9 cellular contexts compared by ENCODE assay signal in genomic region chr14:20782280-20782890, GRCh38. TPM values are rescaled to one million over a fixed set of nuclear protein-coding genes. Genes with fewer than 3 reads are reported as not detected.
A peak's percentile ranks its signal among the peaks of the same experiment; 100 is the strongest.
DNase-seq lines count a peak whose midpoint lies in the region; ATAC-seq, FAIRE-seq and TF ChIP-seq lines count a peak whose summit lies in the region.
"Had no signal": no experiment of that assay in that cellular context is flagged by ENCODE, and none has a peak within 500 bp of the region (broad histone marks: within the 10 kb centered on the region; RNA-seq: fewer than 3 reads in every experiment).

No MANE protein-coding gene starts in this region.

- WGBS in K562 (ENCODE audit: insufficient coverage, low coverage, missing lambda C conversion rate), result 57% methylated on average over 5 of the region's 5 CpGs

- BruUV-seq in K562 (replicated peaks; lab: Mats Ljungman, UMichigan), result no TSS peak

- DNase-seq in K562 (ENCODE audit: extremely low read depth in 1 of 4, low spot score in 3 of 4) (no peak), SHP77 treated with DMSO at 0.1 percent for 48 hours (lab: John Stamatoyannopoulos, UW) (no peak), AG20443 (ENCODE audit: low spot score) (no peak)
- no peak for DNase-seq in stimulated activated CD4-positive, alpha-beta T cell treated with anti-CD3 and anti-CD28 coated beads, Interleukin-4, amount 100 ng/mL, for 24 hours

- no peak for TF ChIP-seq EP300 in K562 (IDR thresholded peaks at IDR 0.05; ENCODE audit: low read length)

- CTCF ChIA-PET in K562 (lab: Yijun Ruan, JAX; ENCODE audit: low intra/inter-chr PET ratio), result no interaction called here

- no peak overlapping the region for H3K27ac ChIP-seq in K562 (ENCODE audit: extremely low read depth, low read depth, low read length)
- peak overlapping the region; percentile 89 for H3K27ac ChIP-seq in neutrophil
- H3K27ac ChIP-seq: SJSA1 had no signal

- H4K20me1 ChIP-seq in K562 (replicated peaks; ENCODE audit: control insufficient read depth, insufficient read depth, low read length), result no peaks in the 10 kb centered on the region

- H3K4me1 ChIP-seq in K562 (replicated peaks in 1 of 2; ENCODE audit: control insufficient read depth in 2 of 2, insufficient read depth in 2 of 2, low read length in 2 of 2) (peaks cover 0 to 6% of the 10 kb centered on the region in 2 experiments; a peak in 4 of 5 replicates), neutrophil (ENCODE audit: control insufficient read depth in 1 of 2, insufficient read depth in 1 of 2, low read depth in 1 of 2, low read length in 1 of 2) (peaks cover 33 to 55% of the 10 kb centered on the region in 2 experiments)
- H3K4me1 ChIP-seq: SJSA1 had no signal

- H3K9me3 ChIP-seq in K562 (replicated peaks; ENCODE audit: control insufficient read depth, insufficient read depth, low read depth, low read length) (no peaks in the 10 kb centered on the region), neutrophil (no peaks in the 10 kb centered on the region)
- H3K9me3 ChIP-seq: SJSA1 had no signal

- POLR2A ChIA-PET in K562 (lab: Yijun Ruan, JAX), result no interaction called here

- ATAC-seq in GM19397 (IDR thresholded peaks at IDR 0.05; ENCODE audit: unreplicated experiment), result peak; percentile 63
- peak; percentile 41 for ATAC-seq in HG03565 (IDR thresholded peaks at IDR 0.05; ENCODE audit: unreplicated experiment)
- no peak for ATAC-seq in K562

- no peak for FAIRE-seq in K562 (lab: Jason Lieb, UNC)

- in situ Hi-C loops in K562 (cut with MboI), result no loop called here

- no peak overlapping the region for H3K9ac ChIP-seq in K562 (ENCODE audit: insufficient read depth in 1 of 2, low read depth in 2 of 2, low read length in 2 of 2)

- TF ChIP-seq CTCF in K562 (IDR thresholded peaks at IDR 0.05 in 2 of 3, conservative IDR thresholded peaks at IDR 0.05 in 1 of 3; ENCODE audit: insufficient read depth in 2 of 3, low read depth in 1 of 3, low read length in 3 of 3) (no peak), neutrophil (IDR thresholded peaks at IDR 0.05) (no peak)

- H3K4me3 ChIP-seq in K562, result no peak overlapping the region
- peak overlapping the region; percentile 40 to 56 for H3K4me3 ChIP-seq in neutrophil (ENCODE audit: low read depth in 1 of 2, low read length in 1 of 2)
- H3K4me3 ChIP-seq: SJSA1 had no signal

- H3K4me2 ChIP-seq in K562 (ENCODE audit: insufficient read depth, low read length), result no peak overlapping the region

- H3K36me3 ChIP-seq in K562 (ENCODE audit: control insufficient read depth, insufficient read depth, low read length), result no peaks in the 10 kb centered on the region
- H3K36me3 ChIP-seq in neutrophil, result no peaks in the 10 kb centered on the region
- H3K36me3 ChIP-seq: SJSA1 had no signal

- intact Hi-C loops in K562 (cut with micrococcal nuclease), result no loop called here

- H3K9me1 ChIP-seq in K562 (ENCODE audit: control insufficient read depth, insufficient read depth, low read length), result no peaks in the 10 kb centered on the region

- H2AFZ ChIP-seq in K562 (ENCODE audit: low read depth, low read length), result no peak overlapping the region

- H3K27me3 ChIP-seq in K562 (ENCODE audit: control insufficient read depth in 2 of 2, insufficient read depth in 2 of 2, low read length in 2 of 2) (no peaks in the 10 kb centered on the region), neutrophil (no peaks in the 10 kb centered on the region)
- H3K27me3 ChIP-seq: SJSA1 had no signal

- TF ChIP-seq POLR2A in K562 (conservative IDR thresholded peaks at IDR 0.05), result no peak

- H3K79me2 ChIP-seq in K562 (ENCODE audit: control insufficient read depth, insufficient read depth, low read length), result no peaks in the 10 kb centered on the region

- no peak for TF ChIP-seq RAD21 in K562 (CRISPR knock-in tag; conservative IDR thresholded peaks at IDR 0.05 in 1 of 2, IDR thresholded peaks at IDR 0.05 in 1 of 2)

RNA-seq across cellular contexts. Expression of gene RNASE6, which starts 1.3 kb away (rescaled TPM):
- total RNA-seq in K562 (2011; cell fraction: chromatin; rRNA removed; ENCODE audit: low replicate concordance), result 0.30 TPM in 1 of 2 replicates, not detected in the other
- total RNA-seq in K562 (2011; cell fraction: nucleolus; rRNA removed), result not detected in 2 replicates
- 0.66 TPM in 1 of 2 replicates, not detected in the other for total RNA-seq in K562 (2011; cell fraction: nucleoplasm; rRNA removed)
- total RNA-seq in K562 (2014; rRNA removed) (0.12 and 0.14 TPM in 2 replicates), K562 (2014; rRNA removed; fragmentation: Illumina TruSeq; extraction: Trizol) (0.22 and 0.29 TPM in 2 replicates), K562 (2015; rRNA removed; fragmentation: Illumina TruSeq; extraction: Trizol) (0.54 and 0.87 TPM in 2 replicates), K562 (2021) (not detected in 2 replicates)
- polyA plus RNA-seq in K562 (2011; rRNA removed) (0.38 and 1.2 TPM in 2 replicates), K562 (2014; fragmentation: Illumina TruSeq; extraction: Trizol) (0.42 and 0.71 TPM in 2 replicates), K562 (2014; fragmentation: Nextera tagmentation; extraction: Ambion mirVana) (1 to 10 TPM in 1 of 2 experiments, under 1 TPM in 1; 0.69 to 1.0 TPM), K562 (2014; rRNA removed) (not detected in 2 replicates)
- 0.57 and 1.2 TPM in 2 replicates for polyA plus RNA-seq in K562 (2011; cell fraction: cytosol; rRNA removed)
- polyA plus RNA-seq in K562 (2011; cell fraction: nucleus; rRNA removed), result 1.00 TPM in 1 of 2 replicates, not detected in the other
- polyA plus RNA-seq in K562 (2012), result 0.29 and 1.2 TPM in 2 replicates
- polyA minus RNA-seq in K562 (2011; rRNA and poly(A)+ RNA removed), result 0.32 and 0.66 TPM in 2 replicates
- polyA minus RNA-seq in K562 (2011; cell fraction: cytosol; rRNA and poly(A)+ RNA removed), result not detected in 2 replicates
- polyA minus RNA-seq in K562 (2011; cell fraction: nucleus; rRNA and poly(A)+ RNA removed), result 0.33 TPM in 1 of 2 replicates, not detected in the other
- total RNA-seq: fibroblast of villous mesenchyme, SJSA1 had no signal

RNA-seq across cellular contexts. Expression of gene EDDM3B, which starts 14.2 kb away (rescaled TPM):
- total RNA-seq in K562 (2011; cell fraction: chromatin; rRNA removed; ENCODE audit: low replicate concordance), result not detected in 2 replicates
- not detected in 2 replicates for total RNA-seq in K562 (2011; cell fraction: nucleolus; rRNA removed)
- not detected in 2 replicates for total RNA-seq in K562 (2011; cell fraction: nucleoplasm; rRNA removed)
- not detected in 2 replicates for total RNA-seq in K562 (2014; rRNA removed)
- total RNA-seq in K562 (2014; rRNA removed; fragmentation: Illumina TruSeq; extraction: Trizol), result not detected in 2 replicates
- total RNA-seq in K562 (2015; rRNA removed; fragmentation: Illumina TruSeq; extraction: Trizol), result not detected in 2 replicates
- not detected in 2 replicates for total RNA-seq in K562 (2021)
- not detected in 2 replicates for polyA plus RNA-seq in K562 (2011; rRNA removed)
- polyA plus RNA-seq in K562 (2011; cell fraction: cytosol; rRNA removed), result not detected in 2 replicates
- not detected in 2 replicates for polyA plus RNA-seq in K562 (2011; cell fraction: nucleus; rRNA removed)
- polyA plus RNA-seq in K562 (2012), result not detected in 2 replicates
- not detected in 2 replicates for polyA plus RNA-seq in K562 (2014; fragmentation: Illumina TruSeq; extraction: Trizol)
- not detected for polyA plus RNA-seq in K562 (2014; fragmentation: Nextera tagmentation; extraction: Ambion mirVana)
- not detected in 2 replicates for polyA plus RNA-seq in K562 (2014; rRNA removed)
- not detected in 2 replicates for polyA minus RNA-seq in K562 (2011; rRNA and poly(A)+ RNA removed)
- not detected in 2 replicates for polyA minus RNA-seq in K562 (2011; cell fraction: cytosol; rRNA and poly(A)+ RNA removed)
- not detected in 2 replicates for polyA minus RNA-seq in K562 (2011; cell fraction: nucleus; rRNA and poly(A)+ RNA removed)
- total RNA-seq: fibroblast of villous mesenchyme, SJSA1 had no signal

RNA-seq across cellular contexts. Expression of gene RNASE1, which starts 20.3 kb away (rescaled TPM):
- total RNA-seq in K562 (2011; cell fraction: chromatin; rRNA removed; ENCODE audit: low replicate concordance), result 7.9 and 16.0 TPM in 2 replicates
- 21.0 and 22.2 TPM in 2 replicates for total RNA-seq in K562 (2011; cell fraction: nucleolus; rRNA removed)
- total RNA-seq in K562 (2011; cell fraction: nucleoplasm; rRNA removed), result 18.3 and 20.5 TPM in 2 replicates
- total RNA-seq in K562 (2014; rRNA removed) (10.7 and 12.7 TPM in 2 replicates), K562 (2014; rRNA removed; fragmentation: Illumina TruSeq; extraction: Trizol) (6.6 and 9.8 TPM in 2 replicates), K562 (2015; rRNA removed; fragmentation: Illumina TruSeq; extraction: Trizol) (13.9 and 16.9 TPM in 2 replicates), K562 (2021) (6.4 and 6.8 TPM in 2 replicates)
- polyA plus RNA-seq in K562 (2011; rRNA removed) (24.5 and 46.3 TPM in 2 replicates), K562 (2014; fragmentation: Illumina TruSeq; extraction: Trizol) (11.7 and 19.4 TPM in 2 replicates), K562 (2014; fragmentation: Nextera tagmentation; extraction: Ambion mirVana) (10 to 100 TPM; 33.1 to 33.3 TPM), K562 (2014; rRNA removed) (11.2 and 22.3 TPM in 2 replicates)
- 49.2 and 64.0 TPM in 2 replicates for polyA plus RNA-seq in K562 (2011; cell fraction: cytosol; rRNA removed)
- 13.0 and 27.7 TPM in 2 replicates for polyA plus RNA-seq in K562 (2011; cell fraction: nucleus; rRNA removed)
- polyA plus RNA-seq in K562 (2012), result 20.5 and 22.5 TPM in 2 replicates
- polyA minus RNA-seq in K562 (2011; rRNA and poly(A)+ RNA removed), result 20.5 and 23.2 TPM in 2 replicates
- polyA minus RNA-seq in K562 (2011; cell fraction: cytosol; rRNA and poly(A)+ RNA removed), result 4.5 and 6.8 TPM in 2 replicates
- 1.6 and 6.7 TPM in 2 replicates for polyA minus RNA-seq in K562 (2011; cell fraction: nucleus; rRNA and poly(A)+ RNA removed)
- total RNA-seq: fibroblast of villous mesenchyme, SJSA1 had no signal

RNA-seq across cellular contexts. Expression of gene EDDM3A, which starts 36.7 kb away (rescaled TPM):
- total RNA-seq in K562 (2011; cell fraction: chromatin; rRNA removed; ENCODE audit: low replicate concordance), result not detected in 2 replicates
- total RNA-seq in K562 (2011; cell fraction: nucleolus; rRNA removed), result not detected in 2 replicates
- total RNA-seq in K562 (2011; cell fraction: nucleoplasm; rRNA removed), result not detected in 2 replicates
- total RNA-seq in K562 (2014; rRNA removed) (not detected in 2 replicates), K562 (2014; rRNA removed; fragmentation: Illumina TruSeq; extraction: Trizol) (not detected in 2 replicates), K562 (2015; rRNA removed; fragmentation: Illumina TruSeq; extraction: Trizol) (not detected in 2 replicates), K562 (2021) (not detected in 2 replicates)
- polyA plus RNA-seq in K562 (2011; rRNA removed) (not detected in 2 replicates), K562 (2014; fragmentation: Illumina TruSeq; extraction: Trizol) (not detected in 2 replicates), K562 (2014; fragmentation: Nextera tagmentation; extraction: Ambion mirVana) (not detected), K562 (2014; rRNA removed) (not detected in 2 replicates)
- polyA plus RNA-seq in K562 (2011; cell fraction: cytosol; rRNA removed), result not detected in 2 replicates
- polyA plus RNA-seq in K562 (2011; cell fraction: nucleus; rRNA removed), result not detected in 2 replicates
- polyA plus RNA-seq in K562 (2012), result not detected in 2 replicates
- not detected in 2 replicates for polyA minus RNA-seq in K562 (2011; rRNA and poly(A)+ RNA removed)
- polyA minus RNA-seq in K562 (2011; cell fraction: cytosol; rRNA and poly(A)+ RNA removed), result not detected in 2 replicates
- not detected in 2 replicates for polyA minus RNA-seq in K562 (2011; cell fraction: nucleus; rRNA and poly(A)+ RNA removed)
- total RNA-seq: fibroblast of villous mesenchyme, SJSA1 had no signal
